In the genomic region with DNA sequence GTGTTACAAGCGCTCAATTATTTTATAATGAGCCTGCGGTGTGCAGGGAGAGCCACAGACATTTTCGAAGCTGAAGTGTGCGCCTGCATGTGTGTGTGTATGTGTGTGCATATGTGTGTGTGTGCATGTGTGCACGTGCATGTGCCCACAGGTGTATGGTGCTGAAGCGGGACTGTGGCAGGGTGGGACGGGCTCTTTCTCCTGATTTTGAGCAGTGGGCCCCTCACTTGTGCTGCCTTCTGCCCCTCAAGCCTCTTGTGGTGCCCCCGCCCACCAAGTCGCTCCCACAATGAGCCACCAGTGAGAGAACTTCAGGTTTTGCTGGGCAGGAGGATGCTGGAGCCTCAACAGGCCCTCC, we compare ENCODE assay signal across 28 cellular contexts. TPM values are rescaled to one million over a fixed set of nuclear protein-coding genes. Genes with fewer than 3 reads are reported as not detected.
"Had no signal": no experiment of that assay in that cellular context is flagged by ENCODE, and none has a peak within 500 bp of the region (broad histone marks: within the 10 kb centered on the region; RNA-seq: fewer than 3 reads in every experiment).

No MANE protein-coding gene starts in this region.

- H3K4me2 ChIP-seq: hepatocyte had no signal

- H3K4me3 Mint-ChIP-seq: activated CD8-positive, alpha-beta T cell treated with anti-CD3 and anti-CD28 coated beads for 36 hours; activated naive CD4-positive, alpha-beta T cell treated with anti-CD3 and anti-CD28 coated beads, Interleukin-2, amount 50 U/mL, for 24 hours; activated naive CD8-positive, alpha-beta T cell treated with anti-CD3 and anti-CD28 coated beads, Interleukin-2, amount 50 U/mL, for 24 hours; activated T-cell treated with anti-CD3 and anti-CD28 coated beads, Interleukin-2, amount 50 U/mL, for 4 hours; activated T-helper 17 cell treated with anti-CD3 and anti-CD28 coated beads, Interleukin-2, amount 50 U/mL, for 72 hours; naive thymus-derived CD4-positive, alpha-beta T cell; type B pancreatic cell; WTC11 had no signal

- H3K4me1 ChIP-seq: breast epithelium, colonic mucosa, esophagus squamous epithelium, parathyroid adenoma, psoas muscle, vagina had no signal

- H3K27ac Mint-ChIP-seq: activated CD8-positive, alpha-beta T cell treated with anti-CD3 and anti-CD28 coated beads for 36 hours; activated naive CD4-positive, alpha-beta T cell treated with anti-CD3 and anti-CD28 coated beads, Interleukin-2, amount 50 U/mL, for 24 hours; activated naive CD8-positive, alpha-beta T cell treated with anti-CD3 and anti-CD28 coated beads, Interleukin-2, amount 50 U/mL, for 24 hours; activated T-helper 17 cell treated with anti-CD3 and anti-CD28 coated beads, Interleukin-2, amount 50 U/mL, for 72 hours; WTC11 had no signal

- H3K27me3 Mint-ChIP-seq: activated CD8-positive, alpha-beta T cell treated with anti-CD3 and anti-CD28 coated beads for 36 hours; activated naive CD4-positive, alpha-beta T cell treated with anti-CD3 and anti-CD28 coated beads, Interleukin-2, amount 50 U/mL, for 24 hours; activated naive CD8-positive, alpha-beta T cell treated with anti-CD3 and anti-CD28 coated beads, Interleukin-2, amount 50 U/mL, for 24 hours; activated T-helper 17 cell treated with anti-CD3 and anti-CD28 coated beads, Interleukin-2, amount 50 U/mL, for 72 hours; naive thymus-derived CD4-positive, alpha-beta T cell had no signal

- H3K36me3 ChIP-seq: breast epithelium, colonic mucosa, esophagus squamous epithelium, lower lobe of right lung, spleen, thoracic aorta, vagina had no signal

- ATAC-seq: activated CD8-positive, alpha-beta T cell treated with anti-CD3 and anti-CD28 coated beads for 36 hours; activated naive CD8-positive, alpha-beta T cell treated with anti-CD3 and anti-CD28 coated beads, Interleukin-2, amount 50 U/mL, for 24 hours; activated T-cell treated with anti-CD3 and anti-CD28 coated beads, Interleukin-2, amount 50 U/mL, for 4 hours; activated T-helper 17 cell treated with anti-CD3 and anti-CD28 coated beads, Interleukin-2, amount 50 U/mL, for 72 hours; naive thymus-derived CD4-positive, alpha-beta T cell had no signal

- DNase-seq: activated CD4-positive, alpha-beta T cell treated with anti-CD3 and anti-CD28 coated beads, Interleukin-2, amount 50 U/mL, for 1 hour; activated CD8-positive, alpha-beta T cell treated with anti-CD3 and anti-CD28 coated beads for 36 hours; activated naive CD8-positive, alpha-beta T cell treated with anti-CD3 and anti-CD28 coated beads, Interleukin-2, amount 50 U/mL, for 24 hours; activated T-cell treated with anti-CD3 and anti-CD28 coated beads, Interleukin-2, amount 50 U/mL, for 4 hours; colonic mucosa; effector CD8-positive, alpha-beta T cell; esophagus squamous epithelium; islet precursor cell; left colon; lower lobe of right lung; naive thymus-derived CD4-positive, alpha-beta T cell; nucleus accumbens; psoas muscle; spleen; stimulated activated naive CD4-positive, alpha-beta T cell; T-helper 2 cell had no signal

- H3K79me2 ChIP-seq: hepatocyte, parathyroid adenoma had no signal

- H3K4me1 Mint-ChIP-seq: activated naive CD4-positive, alpha-beta T cell treated with anti-CD3 and anti-CD28 coated beads, Interleukin-2, amount 50 U/mL, for 24 hours; activated T-helper 17 cell treated with anti-CD3 and anti-CD28 coated beads, Interleukin-2, amount 50 U/mL, for 72 hours had no signal

- FAIRE-seq: endometrium, frontal cortex had no signal

- H3K27ac ChIP-seq: breast epithelium, colonic mucosa, epithelial cell of prostate, esophagus squamous epithelium, hepatocyte, lower lobe of right lung, parathyroid adenoma, psoas muscle, spleen, thoracic aorta, vagina had no signal

- H3K27me3 ChIP-seq: breast epithelium, colonic mucosa, esophagus squamous epithelium, hepatocyte, spleen, vagina had no signal

- H3K4me3 ChIP-seq: breast epithelium, colonic mucosa, esophagus squamous epithelium, hepatocyte, lower lobe of right lung, psoas muscle, spleen, thoracic aorta, vagina had no signal

- H3K9me3 Mint-ChIP-seq: activated CD8-positive, alpha-beta T cell treated with anti-CD3 and anti-CD28 coated beads for 36 hours; activated naive CD4-positive, alpha-beta T cell treated with anti-CD3 and anti-CD28 coated beads, Interleukin-2, amount 50 U/mL, for 24 hours; activated naive CD8-positive, alpha-beta T cell treated with anti-CD3 and anti-CD28 coated beads, Interleukin-2, amount 50 U/mL, for 24 hours; activated T-cell treated with anti-CD3 and anti-CD28 coated beads, Interleukin-2, amount 50 U/mL, for 4 hours; activated T-helper 17 cell treated with anti-CD3 and anti-CD28 coated beads, Interleukin-2, amount 50 U/mL, for 72 hours; naive thymus-derived CD4-positive, alpha-beta T cell; type B pancreatic cell had no signal

- H3K36me3 Mint-ChIP-seq: activated naive CD4-positive, alpha-beta T cell treated with anti-CD3 and anti-CD28 coated beads, Interleukin-2, amount 50 U/mL, for 24 hours; naive thymus-derived CD4-positive, alpha-beta T cell; type B pancreatic cell; WTC11 had no signal

- H3K9ac ChIP-seq: parathyroid adenoma had no signal

- H2AFZ ChIP-seq: hepatocyte, parathyroid adenoma had no signal

- H3K9me3 ChIP-seq: breast epithelium, colonic mucosa, esophagus squamous epithelium, lower lobe of right lung, psoas muscle, spleen, thoracic aorta, vagina had no signal

RNA-seq across cellular contexts. Expression of a gene that starts 16.7 kb away (rescaled TPM):
- total RNA-seq: activated CD8-positive, alpha-beta T cell treated with anti-CD3 and anti-CD28 coated beads for 36 hours had no signal
- polyA plus RNA-seq: naive thymus-derived CD4-positive, alpha-beta T cell had no signal
